In genomic region chr17:39027440-39028035, GRCh38 we compare ENCODE assay signal across 9 cellular contexts.
A peak's percentile ranks its signal among the peaks of the same experiment; 100 is the strongest.
DNase-seq lines count a peak whose midpoint lies in the region; ATAC-seq and TF ChIP-seq lines count a peak whose summit lies in the region.
"Had no signal": no experiment of that assay in that cellular context is flagged by ENCODE, and none has a peak within 500 bp of the region (broad histone marks: within the 10 kb centered on the region; RNA-seq: fewer than 3 reads in every experiment).

No MANE protein-coding gene starts in this region.

- H3K36me3 ChIP-seq in IMR-90 (ENCODE audit: control insufficient read depth, insufficient read depth, low read length) = no peaks in the 10 kb centered on the region
- no peaks in the 10 kb centered on the region for H3K36me3 ChIP-seq in subcutaneous abdominal adipose tissue (ENCODE audit: control insufficient read depth in 5 of 5, insufficient read depth in 5 of 5, low read length in 5 of 5)
- H3K36me3 ChIP-seq: SJSA1 had no signal

- H3K4me1 ChIP-seq in IMR-90 (ENCODE audit: control insufficient read depth, insufficient read depth, low read length) (no peaks in the 10 kb centered on the region), subcutaneous abdominal adipose tissue (ENCODE audit: control insufficient read depth in 5 of 5, insufficient read depth in 5 of 5, low read length in 5 of 5) (peaks cover 0 to 12% (median 11%) of the 10 kb centered on the region in 5 donors)
- H3K4me1 ChIP-seq: SJSA1 had no signal

- in situ Hi-C loops in IMR-90 (cut with MboI; ENCODE audit: low sequenced_read_pairs) = no loop called here

- no peak for DNase-seq in IMR-90
- DNase-seq in choroid plexus epithelial cell (ENCODE audit: low read depth) = no peak
- peak; percentile 62 for DNase-seq in left lobe of liver (ENCODE audit: low spot score)
- DNase-seq in HUDEP-2 (lab: John Stamatoyannopoulos, UW; ENCODE audit: unreplicated experiment in 76 of 76) = no peak
- DNase-seq in nucleus accumbens (lab: John Stamatoyannopoulos, UW) = no peak

- H4K5ac ChIP-seq in IMR-90 (ENCODE audit: low read depth, low read length) = no peak overlapping the region

- H2AK9ac ChIP-seq in IMR-90 (replicated peaks; ENCODE audit: low read depth, low read length, poor library complexity) = no peak overlapping the region

- H3K18ac ChIP-seq in IMR-90 (ENCODE audit: low read depth, low read length) = no peak overlapping the region

- H4K91ac ChIP-seq in IMR-90 (ENCODE audit: insufficient read depth, low read depth, low read length) = no peak overlapping the region

- no peak overlapping the region for H2AFZ ChIP-seq in IMR-90 (replicated peaks; ENCODE audit: low read length, poor library complexity)

- H2AK5ac ChIP-seq in IMR-90 (ENCODE audit: low read depth, low read length) = no peak overlapping the region

- no peak overlapping the region for H2BK15ac ChIP-seq in IMR-90 (ENCODE audit: low read depth, low read length)

- TF ChIP-seq CTCF in IMR-90 (conservative IDR thresholded peaks at IDR 0.05; ENCODE audit: low read depth, low read length) (no peak), choroid plexus epithelial cell (conservative IDR thresholded peaks at IDR 0.05; ENCODE audit: low read depth, low read length) (no peak)

- H3K23ac ChIP-seq in IMR-90 (ENCODE audit: low read depth, low read length) = no peak overlapping the region

- dilution Hi-C loops in IMR-90 (cut with HindIII; ENCODE audit: low sequenced_read_pairs, unreplicated experiment) = no loop called here

- 0 out of 2 replicates have a peak overlapping the region, but pooled peaks have one; percentile 42 for H3K4me2 ChIP-seq in IMR-90 (ENCODE audit: low read depth, low read length)

- no peak for TF ChIP-seq RAD21 in IMR-90 (IDR thresholded peaks at IDR 0.05; ENCODE audit: low read length)

- POLR2A ChIA-PET in IMR-90 (lab: Charles Lee; ENCODE audit: unreplicated experiment) = no interaction called here

- no peak overlapping the region for H2BK20ac ChIP-seq in IMR-90 (ENCODE audit: low read depth, low read length)

- H3K9ac ChIP-seq in IMR-90 (ENCODE audit: low read depth, low read length) = no peak overlapping the region
- H3K9ac ChIP-seq in subcutaneous abdominal adipose tissue (ENCODE audit: low read length in 5 of 5) = peak overlapping the region in 2 of 5 donors; percentile 59 to 61

- WGBS in IMR-90 (ENCODE audit: extremely low coverage in 2 of 2, insufficient read length in 1 of 2), 2 experiments = 10% methylated on average over 10 of the region's 22 CpGs; no CpG with 5 or more reads in 1 of the 2 experiments

- H3K27me3 ChIP-seq in IMR-90 (ENCODE audit: control insufficient read depth, insufficient read depth, low read length) (peaks cover 74% of the 10 kb centered on the region), subcutaneous abdominal adipose tissue (ENCODE audit: control insufficient read depth in 5 of 5, insufficient read depth in 4 of 5, low read length in 5 of 5) (no peaks in the 10 kb centered on the region)

- H3K27ac ChIP-seq in IMR-90 (ENCODE audit: insufficient read depth, low read length) = no peak overlapping the region
- no peak overlapping the region for H3K27ac ChIP-seq in subcutaneous abdominal adipose tissue (ENCODE audit: low read depth, low read length)
- H3K27ac ChIP-seq: SJSA1 had no signal

- CTCF ChIA-PET in IMR-90 (lab: Yijun Ruan, JAX) = no interaction called here

- no peaks in the 10 kb centered on the region for H3K9me1 ChIP-seq in IMR-90 (ENCODE audit: insufficient read depth, low read length)

- no peak overlapping the region for H3K4ac ChIP-seq in IMR-90 (ENCODE audit: low read depth, low read length)

- ATAC-seq in IMR-90 (ENCODE audit: low read depth) = peak; percentile 32; the same call in 1 of the 2 replicates
- ATAC-seq in left lobe of liver = peak; percentile 87
- no peak for ATAC-seq in HG03108 (IDR thresholded peaks at IDR 0.05; ENCODE audit: unreplicated experiment)
- ATAC-seq in GM18517 (IDR thresholded peaks at IDR 0.05; ENCODE audit: unreplicated experiment) = no peak

- TF ChIP-seq POLR2A in IMR-90 (IDR thresholded peaks at IDR 0.05; ENCODE audit: low read depth, low read length) = no peak

- H3K4me3 ChIP-seq in IMR-90 (ENCODE audit: insufficient read depth, low read depth, low read length) (no peak overlapping the region; the same call in 1 of the 2 replicates), choroid plexus epithelial cell (ENCODE audit: low read depth, low read length) (peak overlapping the region; percentile 28), subcutaneous abdominal adipose tissue (ENCODE audit: low read depth in 1 of 5, low read length in 5 of 5) (peak overlapping the region; percentile 48 to 76 (median 63))
- H3K4me3 ChIP-seq: SJSA1 had no signal

- no peaks in the 10 kb centered on the region for H4K20me1 ChIP-seq in IMR-90 (ENCODE audit: insufficient read depth, low read length)

- no peak overlapping the region for H2BK5ac ChIP-seq in IMR-90 (ENCODE audit: low read depth, low read length, poor library complexity, severe bottlenecking)

- no peaks in the 10 kb centered on the region for H3K79me1 ChIP-seq in IMR-90 (ENCODE audit: low read depth in 1 of 2, low read length in 2 of 2)

- no peak overlapping the region for H4K8ac ChIP-seq in IMR-90 (ENCODE audit: low read depth in 2 of 2, low read length in 2 of 2)

- intact Hi-C loops in IMR-90 (cut with micrococcal nuclease) = no loop called here

- BruUV-seq in IMR-90 (replicated peaks; lab: Mats Ljungman, UMichigan) = no TSS peak

- H3K9me3 ChIP-seq in IMR-90 (ENCODE audit: control insufficient read depth, insufficient read depth, low read length) = peaks cover 2% of the 10 kb centered on the region; the same call in 1 of the 2 replicates
- no peaks in the 10 kb centered on the region for H3K9me3 ChIP-seq in subcutaneous abdominal adipose tissue (ENCODE audit: control insufficient read depth in 5 of 5, low read length in 5 of 5)
- H3K9me3 ChIP-seq: SJSA1 had no signal

- H2BK120ac ChIP-seq in IMR-90 (ENCODE audit: low read depth, low read length) = no peak overlapping the region

- no peak overlapping the region for H3K56ac ChIP-seq in IMR-90 (ENCODE audit: extremely low read depth, insufficient read depth, low read length)

- H3K14ac ChIP-seq in IMR-90 (replicated peaks; ENCODE audit: low read depth, low read length) = no peak overlapping the region

TF ChIP-seq in IMR-90, 13 proteins besides CTCF, POLR2A, EP300 and RAD21:
- no peak for TF ChIP-seq BHLHE40 (IDR thresholded peaks at IDR 0.05; ENCODE audit: low read depth, low read length)
- TF ChIP-seq USF2 (IDR thresholded peaks at IDR 0.05; ENCODE audit: low read depth, low read length) = no peak
- no peak for TF ChIP-seq CEBPB (IDR thresholded peaks at IDR 0.05; ENCODE audit: low read depth, low read length)
- TF ChIP-seq MAFK (IDR thresholded peaks at IDR 0.05; ENCODE audit: low read depth, low read length) = no peak
- no peak for TF ChIP-seq NFE2L2 (IDR thresholded peaks at IDR 0.05; ENCODE audit: low read depth, low read length)
- no peak for TF ChIP-seq SMC3 (IDR thresholded peaks at IDR 0.05; ENCODE audit: low read depth, low read length)
- TF ChIP-seq CHD1 (IDR thresholded peaks at IDR 0.05; ENCODE audit: low read depth, low read length) = no peak
- no peak for TF ChIP-seq MXI1 (IDR thresholded peaks at IDR 0.05; ENCODE audit: borderline replicate concordance, low read depth, low read length)
- no peak for TF ChIP-seq RCOR1 (IDR thresholded peaks at IDR 0.05; ENCODE audit: insufficient replicate concordance, low read length)
- no peak for TF ChIP-seq FOS (IDR thresholded peaks at IDR 0.05; ENCODE audit: low read depth, low read length)
- TF ChIP-seq RFX5 (IDR thresholded peaks at IDR 0.05; ENCODE audit: low read depth, low read length) = no peak
- no peak for TF ChIP-seq ELK1 (IDR thresholded peaks at IDR 0.05; ENCODE audit: borderline replicate concordance, low read depth, low read length)
- TF ChIP-seq MAZ (IDR thresholded peaks at IDR 0.05; ENCODE audit: borderline replicate concordance, low read depth, low read length) = no peak

Comparison
In these comparisons a context has a peak if more than half of its experiments do, and no peak if none do; other contexts are left out.
1. ATAC-seq: peak in IMR-90 (single experiment) and left lobe of liver (single experiment); none in HG03108 (single experiment) and GM18517 (single experiment).